In the genomic region with DNA sequence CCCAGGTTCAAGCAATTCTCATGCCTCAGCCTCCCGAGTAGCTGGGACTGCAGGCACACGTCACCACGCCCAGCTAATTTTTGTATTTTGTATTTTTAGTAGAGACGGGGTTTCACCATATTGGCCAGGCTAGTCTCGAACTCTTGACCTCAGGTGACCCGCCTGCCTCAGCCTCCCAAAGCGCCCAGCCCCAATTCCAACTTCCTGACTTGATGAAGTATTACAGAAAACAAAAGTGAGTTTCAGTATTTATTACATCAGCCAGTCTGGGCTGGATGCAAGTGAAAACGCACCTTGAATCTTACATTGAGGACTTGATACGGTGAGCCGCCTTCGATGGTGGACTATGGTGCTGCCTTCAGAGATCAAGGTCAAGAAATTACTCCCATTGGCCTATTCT, we compare ENCODE assay signal across 8 cellular contexts. TPM values are rescaled to one million over a fixed set of nuclear protein-coding genes. Genes with fewer than 3 reads are reported as not detected.
A peak's percentile ranks its signal among the peaks of the same experiment; 100 is the strongest.
DNase-seq lines count a peak whose midpoint lies in the region; ATAC-seq and TF ChIP-seq lines count a peak whose summit lies in the region.
"Not testable (repeated sequence)": the region's sequence is repeated elsewhere in the genome, so short reads cannot be mapped to it uniquely, and the experiment has no call there.

No MANE protein-coding gene starts in this region.

- not testable (repeated sequence) for H3K27me3 Mint-ChIP-seq in activated T-cell treated with anti-CD3 and anti-CD28 coated beads, Interleukin-2, amount 50 U/mL, for 72 hours (ENCODE audit: low read depth); brain; nephron (ENCODE audit: low read depth)

- H3K4me2 ChIP-seq in BLaER1 (peak overlapping the region; percentile 81), KMS-11 (peak overlapping the region; percentile 76)

- peak overlapping the region; percentile 78 for H3K27ac Mint-ChIP-seq in activated T-cell treated with anti-CD3 and anti-CD28 coated beads, Interleukin-2, amount 50 U/mL, for 72 hours
- H3K27ac Mint-ChIP-seq in brain (peak overlapping the region; percentile 48 to 100 (median 82)), nephron (peak overlapping the region; percentile 90 to 100 (median 96))

- DNase-seq in activated T-cell treated with anti-CD3 and anti-CD28 coated beads, Interleukin-2, amount 50 U/mL, for 72 hours; gastrocnemius medialis; uterus: not testable (repeated sequence)

- H3K27ac ChIP-seq in BLaER1 (peak overlapping the region; percentile 62; the same call in 1 of the 2 replicates), KMS-11 (peak overlapping the region; percentile 92), VCaP (peak overlapping the region; percentile 100), gastrocnemius medialis (peak overlapping the region in 3 of 4 donors; percentile 33 to 100 (median 95)), uterus (peak overlapping the region; percentile 93 to 100)

- H3K9ac ChIP-seq in BLaER1, KMS-11: not testable (repeated sequence)

- not testable (repeated sequence) for H3K27me3 ChIP-seq in BLaER1; KMS-11 (ENCODE audit: insufficient read depth, low read depth); gastrocnemius medialis; uterus

- not testable (repeated sequence) for ATAC-seq in activated T-cell treated with anti-CD3 and anti-CD28 coated beads, Interleukin-2, amount 50 U/mL, for 72 hours (replicated peaks in 1 of 2); gastrocnemius medialis

- intact Hi-C loops in gastrocnemius medialis (cut with DNase I; ENCODE audit: low total_unique reads); uterus (cut with DNase I; ENCODE audit: low total_unique reads): not testable (repeated sequence)

- peak overlapping the region; percentile 73 to 80 for H3K4me3 Mint-ChIP-seq in activated T-cell treated with anti-CD3 and anti-CD28 coated beads, Interleukin-2, amount 50 U/mL, for 72 hours
- peak overlapping the region in 2 of 5 experiments; percentile 28 to 33 for H3K4me3 Mint-ChIP-seq in brain
- H3K4me3 Mint-ChIP-seq in nephron: peak overlapping the region in 1 of 3 experiments; percentile 45

- in situ Hi-C loops in gastrocnemius medialis (cut with MboI; ENCODE audit: low sequenced_read_pairs in 4 of 4): not testable (repeated sequence)

- not testable (repeated sequence) for TF ChIP-seq POLR2A in gastrocnemius medialis (IDR thresholded peaks at IDR 0.05); uterus (IDR thresholded peaks at IDR 0.05)

- H3K9me3 ChIP-seq in BLaER1, gastrocnemius medialis, uterus: not testable (repeated sequence)

- H3K79me2 ChIP-seq in KMS-11 (ENCODE audit: insufficient read depth, low read depth): peaks cover 29% of the 10 kb centered on the region

- H3K9me3 Mint-ChIP-seq in activated T-cell treated with anti-CD3 and anti-CD28 coated beads, Interleukin-2, amount 50 U/mL, for 72 hours; brain; nephron: not testable (repeated sequence)

- not testable (repeated sequence) for TF ChIP-seq CTCF in KMS-11 (conservative IDR thresholded peaks at IDR 0.05; ENCODE audit: low read depth, low read length); VCaP (conservative IDR thresholded peaks at IDR 0.05); brain (conservative IDR thresholded peaks at IDR 0.05); nephron (IDR thresholded peaks at IDR 0.05; ENCODE audit: unreplicated experiment in 3 of 3); gastrocnemius medialis (IDR thresholded peaks at IDR 0.05 in 4 of 5, conservative IDR thresholded peaks at IDR 0.05 in 1 of 5); uterus (IDR thresholded peaks at IDR 0.05)

- peaks cover 68% of the 10 kb centered on the region for H3K4me1 ChIP-seq in BLaER1
- peaks cover 40% of the 10 kb centered on the region for H3K4me1 ChIP-seq in KMS-11 (ENCODE audit: low read depth, poor library complexity, severe bottlenecking)
- H3K4me1 ChIP-seq in gastrocnemius medialis: peaks cover 36 to 39% of the 10 kb centered on the region in 2 donors
- H3K4me1 ChIP-seq in uterus: peaks cover 0 to 15% of the 10 kb centered on the region in 2 donors

- H2AFZ ChIP-seq in KMS-11 (ENCODE audit: low read depth): not testable (repeated sequence)

- not testable (repeated sequence) for H3K4me3 ChIP-seq in BLaER1; KMS-11 (IDR thresholded peaks at IDR 0.05; ENCODE audit: insufficient read depth, low read depth, low read length); gastrocnemius medialis; uterus

- H3K36me3 Mint-ChIP-seq in activated T-cell treated with anti-CD3 and anti-CD28 coated beads, Interleukin-2, amount 50 U/mL, for 72 hours (ENCODE audit: insufficient read depth in 2 of 2): not testable (repeated sequence)
- H3K36me3 Mint-ChIP-seq in brain (peaks cover 19% of the 10 kb centered on the region), nephron (ENCODE audit: low read depth) (peaks cover 29% of the 10 kb centered on the region)

- H3K4me1 Mint-ChIP-seq in activated T-cell treated with anti-CD3 and anti-CD28 coated beads, Interleukin-2, amount 50 U/mL, for 72 hours (ENCODE audit: low read depth): peaks cover 45% of the 10 kb centered on the region
- H3K4me1 Mint-ChIP-seq in brain: peaks cover 37% of the 10 kb centered on the region
- H3K4me1 Mint-ChIP-seq in nephron: peaks cover 31% of the 10 kb centered on the region

- peaks cover 32% of the 10 kb centered on the region for H4K20me1 ChIP-seq in BLaER1
- not testable (repeated sequence) for H4K20me1 ChIP-seq in KMS-11 (ENCODE audit: insufficient read depth)

- H3K36me3 ChIP-seq in BLaER1: peaks cover 12% of the 10 kb centered on the region
- H3K36me3 ChIP-seq in KMS-11 (ENCODE audit: insufficient read depth); gastrocnemius medialis; uterus: not testable (repeated sequence)

RNA-seq across cellular contexts. Expression of a gene that starts 7.1 kb away (rescaled TPM):
- 10 to 100 TPM; 55.6 to 58.0 TPM for total RNA-seq in activated T-cell treated with anti-CD3 and anti-CD28 coated beads, Interleukin-2, amount 50 U/mL, for 72 hours
- polyA plus RNA-seq in brain (ENCODE audit: insufficient read depth, low read depth, low replicate concordance): 49.8 TPM
- total RNA-seq in gastrocnemius medialis (10 to 100 TPM; 15.0 to 26.4 (median 17.0) TPM), uterus (10 to 100 TPM; 15.6 to 60.8 (median 36.6) TPM)
